Comparison of ENCODE assay signal across 2 cellular contexts in genomic region chr7:141243368-141243767, GRCh38.
A peak's percentile ranks its signal among the peaks of the same experiment; 100 is the strongest.
TF ChIP-seq lines count a peak whose summit lies in the region.

No MANE protein-coding gene starts in this region.

TF ChIP-seq in K562, 482 proteins besides CTCF, POLR2A, EP300 and RAD21 (continued from another document):
- no peak for TF ChIP-seq CREB3L1 (IDR thresholded peaks at IDR 0.05; ENCODE audit: borderline replicate concordance, low read depth)
- 0 out of 2 replicates have a peak, but pooled peaks have one; percentile 11 for TF ChIP-seq USF1 (CRISPR knock-in tag; IDR thresholded peaks at IDR 0.05)
TF ChIP-seq in K562: peak in this region for 1.

TF ChIP-seq in neural cell, 6 proteins besides CTCF, POLR2A, EP300 and RAD21 (continued from another document):
- TF ChIP-seq REST (IDR thresholded peaks at IDR 0.05; ENCODE audit: borderline replicate concordance) (no peak), TAF1 (IDR thresholded peaks at IDR 0.05; ENCODE audit: low read depth) (no peak), EZH2 (IDR thresholded peaks at IDR 0.05; ENCODE audit: borderline replicate concordance, insufficient read depth, low read length, poor library complexity, severe bottlenecking) (no peak)
